19 cellular contexts compared by ENCODE assay signal in the genomic region with DNA sequence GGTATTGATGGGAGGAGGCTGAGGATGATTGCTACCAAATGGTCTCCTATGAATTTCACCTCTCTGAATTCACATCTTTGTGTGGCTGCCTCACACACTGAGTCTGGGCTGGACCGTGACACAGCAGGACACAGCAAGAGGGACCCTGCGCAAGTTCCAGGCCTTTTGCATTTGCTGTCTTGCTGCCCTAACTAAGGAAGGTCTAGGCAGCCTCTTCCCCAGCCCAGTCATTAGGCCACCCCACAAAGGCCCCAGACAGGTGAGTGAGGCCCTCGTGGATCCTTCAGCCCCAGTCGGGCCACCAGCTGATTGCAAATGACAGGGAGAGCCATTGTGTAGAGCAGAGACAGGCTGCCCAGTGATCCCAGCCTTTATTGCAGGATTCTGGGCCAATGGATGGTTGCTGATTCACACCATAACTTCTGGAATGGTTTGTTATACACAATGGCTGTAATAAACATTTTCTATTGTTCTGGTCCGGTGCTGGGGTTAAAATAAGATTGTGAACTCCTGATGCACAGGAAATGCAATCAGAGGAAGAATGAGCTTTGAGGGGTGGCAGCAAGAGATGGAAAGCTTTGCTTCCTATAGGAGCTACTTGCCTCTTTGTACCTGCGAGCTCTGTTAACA. TPM values are rescaled to one million over a fixed set of nuclear protein-coding genes. Genes with fewer than 3 reads are reported as not detected.
A peak's percentile ranks its signal among the peaks of the same experiment; 100 is the strongest.
DNase-seq lines count a peak whose midpoint lies in the region; ATAC-seq, FAIRE-seq and TF ChIP-seq lines count a peak whose summit lies in the region.
"Had no signal": no experiment of that assay in that cellular context is flagged by ENCODE, and none has a peak within 500 bp of the region (broad histone marks: within the 10 kb centered on the region; RNA-seq: fewer than 3 reads in every experiment).

No MANE protein-coding gene starts in this region.

- H3K27ac ChIP-seq in endothelial cell of umbilical vein (ENCODE audit: insufficient read depth, low read depth, low read length) (no peak overlapping the region), smooth muscle cell (ENCODE audit: low read depth) (no peak overlapping the region)
- H3K27ac ChIP-seq: GM23248, HL-60 had no signal

- peaks cover 69% of the 10 kb centered on the region for H3K36me3 Mint-ChIP-seq in dendritic cell treated with granulocyte-macrophage colony-stimulating factor and Interleukin-4, amounts not matched to agents 40 ng/mL and 50 ng/mL, for 4 days (ENCODE audit: low read depth)
- no peaks in the 10 kb centered on the region for H3K36me3 Mint-ChIP-seq in CD14-positive monocyte
- H3K36me3 Mint-ChIP-seq: CD8-positive, alpha-beta T cell had no signal

- no peak for TF ChIP-seq POLR2A in endothelial cell of umbilical vein (IDR thresholded peaks at IDR 0.05; ENCODE audit: low read depth, low read length)

- no TSS peak for BruUV-seq in endothelial cell of umbilical vein (replicated peaks; lab: Mats Ljungman, UMichigan)

- ATAC-seq in mucosa of descending colon: peak; percentile 40
- ATAC-seq: CD8-positive, alpha-beta T cell; GM12878; HCT116 had no signal

- H3K27ac Mint-ChIP-seq in dendritic cell treated with granulocyte-macrophage colony-stimulating factor and Interleukin-4, amounts not matched to agents 40 ng/mL and 50 ng/mL, for 4 days: peak overlapping the region; percentile 25
- no peak overlapping the region for H3K27ac Mint-ChIP-seq in CD14-positive monocyte
- H3K27ac Mint-ChIP-seq: B cell; CD8-positive, alpha-beta T cell had no signal

- H3K9ac ChIP-seq in endothelial cell of umbilical vein (replicated peaks; ENCODE audit: extremely low read depth, insufficient read depth, low read length): no peak overlapping the region
- H3K9ac ChIP-seq in smooth muscle cell (ENCODE audit: low read depth): no peak overlapping the region
- H3K9ac ChIP-seq: GM23248 had no signal

- peaks cover 24% of the 10 kb centered on the region for H3K27me3 Mint-ChIP-seq in dendritic cell treated with granulocyte-macrophage colony-stimulating factor and Interleukin-4, amounts not matched to agents 40 ng/mL and 50 ng/mL, for 4 days
- H3K27me3 Mint-ChIP-seq in CD14-positive monocyte (ENCODE audit: low read depth in 3 of 3): peaks cover 2 to 19% (median 9%) of the 10 kb centered on the region in 3 donors

- intact Hi-C loops in dendritic cell treated with granulocyte-macrophage colony-stimulating factor and Interleukin-4, amounts not matched to agents 40 ng/mL and 50 ng/mL, for 4 days (cut with micrococcal nuclease): no loop called here
- intact Hi-C loops in endothelial cell of umbilical vein (cut with micrococcal nuclease) (no loop called here), mucosa of descending colon (cut with DNase I, micrococcal nuclease) (no loop called here), CD14-positive monocyte (cut with micrococcal nuclease) (no loop called here)

- H2AFZ ChIP-seq in endothelial cell of umbilical vein (ENCODE audit: low read depth, low read length) (no peak overlapping the region), smooth muscle cell (ENCODE audit: low read depth) (no peak overlapping the region)
- H2AFZ ChIP-seq: GM23248 had no signal

- peaks cover 46% of the 10 kb centered on the region for H3K4me1 Mint-ChIP-seq in dendritic cell treated with granulocyte-macrophage colony-stimulating factor and Interleukin-4, amounts not matched to agents 40 ng/mL and 50 ng/mL, for 4 days (ENCODE audit: low read depth)
- H3K4me1 Mint-ChIP-seq in CD14-positive monocyte: no peaks in the 10 kb centered on the region
- H3K4me1 Mint-ChIP-seq: B cell had no signal

- no peak overlapping the region for H3K4me2 ChIP-seq in endothelial cell of umbilical vein (ENCODE audit: insufficient read depth, low read length)
- no peak overlapping the region for H3K4me2 ChIP-seq in smooth muscle cell

- no peak overlapping the region for H3K4me3 ChIP-seq in endothelial cell of umbilical vein (replicated peaks in 1 of 3; ENCODE audit: insufficient read depth in 1 of 3, low read depth in 1 of 3, low read length in 3 of 3)
- H3K4me3 ChIP-seq in mucosa of descending colon: no peak overlapping the region
- H3K4me3 ChIP-seq in smooth muscle cell: no peak overlapping the region
- H3K4me3 ChIP-seq: GM12878, GM23248 had no signal

- CTCF ChIA-PET in endothelial cell of umbilical vein (lab: Charles Lee): interaction anchor here (1.1 kb wide), 1 partner anchor 21 kb away, joined by 3 read pairs; no protein-coding TSS in a partner anchor

- no peaks in the 10 kb centered on the region for H3K27me3 ChIP-seq in endothelial cell of umbilical vein (ENCODE audit: control insufficient read depth in 2 of 2, insufficient read depth in 2 of 2, low read length in 2 of 2)
- H3K27me3 ChIP-seq in smooth muscle cell (ENCODE audit: low read depth): no peaks in the 10 kb centered on the region

- H3K4me1 ChIP-seq in endothelial cell of umbilical vein (ENCODE audit: control insufficient read depth, extremely low read depth, insufficient read depth, low read length) (no peaks in the 10 kb centered on the region), mucosa of descending colon (ENCODE audit: low read depth) (no peaks in the 10 kb centered on the region), smooth muscle cell (ENCODE audit: low read depth) (no peaks in the 10 kb centered on the region)
- H3K4me1 ChIP-seq: Caco-2 had no signal

- dilution Hi-C loops in endothelial cell of umbilical vein (cut with MboI; ENCODE audit: extremely low pct_ligation_motif_present, low sequenced_read_pairs): no loop called here

- H4K20me1 ChIP-seq in endothelial cell of umbilical vein (replicated peaks; ENCODE audit: control insufficient read depth, extremely low read depth, insufficient read depth, low read length): no peaks in the 10 kb centered on the region
- H4K20me1 ChIP-seq in smooth muscle cell (ENCODE audit: low read depth): no peaks in the 10 kb centered on the region

- H3K9me3 Mint-ChIP-seq in dendritic cell treated with granulocyte-macrophage colony-stimulating factor and Interleukin-4, amounts not matched to agents 40 ng/mL and 50 ng/mL, for 4 days: no peaks in the 10 kb centered on the region
- peaks cover 0 to 7% (median 0%) of the 10 kb centered on the region in 7 donors for H3K9me3 Mint-ChIP-seq in CD14-positive monocyte
- H3K9me3 Mint-ChIP-seq: CD8-positive, alpha-beta T cell had no signal

- H3K79me2 ChIP-seq in endothelial cell of umbilical vein (ENCODE audit: control insufficient read depth, insufficient read depth, low read length) (no peaks in the 10 kb centered on the region), smooth muscle cell (ENCODE audit: low read depth) (no peaks in the 10 kb centered on the region)

- H3K36me3 ChIP-seq in endothelial cell of umbilical vein (ENCODE audit: control insufficient read depth in 2 of 2, extremely low read depth in 1 of 2, insufficient read depth in 2 of 2, low read length in 2 of 2): no peaks in the 10 kb centered on the region
- no peaks in the 10 kb centered on the region for H3K36me3 ChIP-seq in mucosa of descending colon (ENCODE audit: low read depth)
- no peaks in the 10 kb centered on the region for H3K36me3 ChIP-seq in smooth muscle cell (ENCODE audit: low read depth)

- FAIRE-seq in endothelial cell of umbilical vein (lab: Jason Lieb, UNC): no peak
- FAIRE-seq: A204.1, GM12878, GM18507, H54 had no signal

- H3F3A ChIP-seq in smooth muscle cell (ENCODE audit: low read depth): no peaks in the 10 kb centered on the region

- DNase-seq in COLO668 (lab: John Stamatoyannopoulos, UW; ENCODE audit: unreplicated experiment) (peak; percentile 19), endothelial cell of umbilical vein (ENCODE audit: low read depth, low spot score) (peak; percentile 14), mucosa of descending colon (no peak), CD14-positive monocyte (ENCODE audit: low spot score) (no peak), smooth muscle cell (lab: John Stamatoyannopoulos, UW; ENCODE audit: unreplicated experiment) (no peak), SHP77 treated with DMSO at 0.1 percent for 48 hours (lab: John Stamatoyannopoulos, UW) (no peak)
- DNase-seq: C1 segment of cervical spinal cord; Caco-2; CD8-positive, alpha-beta T cell; DMS79; GM23248 had no signal

- TF ChIP-seq CTCF in endothelial cell of umbilical vein (IDR thresholded peaks at IDR 0.05; ENCODE audit: extremely low read depth in 1 of 2, insufficient read depth in 1 of 2, low read depth in 1 of 2, low read length in 2 of 2) (no peak), mucosa of descending colon (IDR thresholded peaks at IDR 0.05) (no peak), CD14-positive monocyte (IDR thresholded peaks at IDR 0.05) (no peak), smooth muscle cell (IDR thresholded peaks at IDR 0.05; ENCODE audit: borderline replicate concordance, insufficient read depth, poor library complexity, severe bottlenecking) (no peak)

- no peaks in the 10 kb centered on the region for H3K9me1 ChIP-seq in endothelial cell of umbilical vein (replicated peaks; ENCODE audit: control insufficient read depth, extremely low read depth, insufficient read depth, low read length)

- 88% methylated on average over 6 of the region's 6 CpGs for WGBS in smooth muscle cell (ENCODE audit: low lambda C conversion rate)

- H3K4me3 Mint-ChIP-seq in dendritic cell treated with granulocyte-macrophage colony-stimulating factor and Interleukin-4, amounts not matched to agents 40 ng/mL and 50 ng/mL, for 4 days: no peak overlapping the region
- no peak overlapping the region for H3K4me3 Mint-ChIP-seq in CD14-positive monocyte
- H3K4me3 Mint-ChIP-seq: B cell; CD8-positive, alpha-beta T cell had no signal

- POLR2A ChIA-PET in endothelial cell of umbilical vein (lab: Charles Lee): no interaction called here

- no peaks in the 10 kb centered on the region for H3K9me3 ChIP-seq in endothelial cell of umbilical vein (replicated peaks; ENCODE audit: control insufficient read depth, insufficient read depth, low read length)
- no peaks in the 10 kb centered on the region for H3K9me3 ChIP-seq in mucosa of descending colon
- H3K9me3 ChIP-seq in smooth muscle cell (replicated peaks; ENCODE audit: low read depth): no peaks in the 10 kb centered on the region
- H3K9me3 ChIP-seq: Caco-2 had no signal

TF ChIP-seq in endothelial cell of umbilical vein, 7 proteins besides CTCF, POLR2A, EP300 and RAD21 (continues in another document):
- no peak for TF ChIP-seq GATA2 (IDR thresholded peaks at IDR 0.05; ENCODE audit: insufficient read depth, insufficient read length, low read depth, low read length)

RNA-seq across cellular contexts. Expression of gene CSNK2A3, which starts 28.5 kb away (rescaled TPM):
- total RNA-seq in endothelial cell of umbilical vein (not detected in 2 replicates), mucosa of descending colon (1 to 10 TPM in 1 of 3 donors, under 1 TPM in 1, not detected in 1; 0.43 to 2.1 TPM), smooth muscle cell (1.1 and 2.2 TPM in 2 replicates)
- polyA plus RNA-seq in endothelial cell of umbilical vein (0.25 and 0.41 TPM in 2 replicates), CD14-positive monocyte (under 1 TPM; 0.75 to 0.86 TPM), smooth muscle cell (1.0 and 1.6 TPM in 2 replicates)
- 1.0 and 1.3 TPM in 2 replicates for polyA plus RNA-seq in endothelial cell of umbilical vein (2011; cell fraction: cytosol; rRNA removed)
- polyA plus RNA-seq in endothelial cell of umbilical vein (2011; cell fraction: nucleus; rRNA removed): 0.24 and 0.93 TPM in 2 replicates
- 7.9 and 13.3 TPM in 2 replicates for polyA plus RNA-seq in endothelial cell of umbilical vein (2012)
- polyA minus RNA-seq in endothelial cell of umbilical vein: 0.49 and 1.7 TPM in 2 replicates
- polyA minus RNA-seq in endothelial cell of umbilical vein (2011; cell fraction: cytosol; rRNA and poly(A)+ RNA removed): not detected
- polyA minus RNA-seq in endothelial cell of umbilical vein (2011; cell fraction: nucleus; rRNA and poly(A)+ RNA removed): 0.72 TPM in 1 of 2 replicates, not detected in the other

Comparison
In these comparisons a context has a peak if more than half of its experiments do, and no peak if none do; other contexts are left out.
1. DNase-seq: peak in COLO668 (single experiment) and endothelial cell of umbilical vein (single experiment); none in mucosa of descending colon (0 of 3), CD14-positive monocyte (single experiment), smooth muscle cell (single experiment) and SHP77 treated with DMSO at 0.1 percent for 48 hours (single experiment).